8 cellular contexts compared by ENCODE assay signal in the genomic region with DNA sequence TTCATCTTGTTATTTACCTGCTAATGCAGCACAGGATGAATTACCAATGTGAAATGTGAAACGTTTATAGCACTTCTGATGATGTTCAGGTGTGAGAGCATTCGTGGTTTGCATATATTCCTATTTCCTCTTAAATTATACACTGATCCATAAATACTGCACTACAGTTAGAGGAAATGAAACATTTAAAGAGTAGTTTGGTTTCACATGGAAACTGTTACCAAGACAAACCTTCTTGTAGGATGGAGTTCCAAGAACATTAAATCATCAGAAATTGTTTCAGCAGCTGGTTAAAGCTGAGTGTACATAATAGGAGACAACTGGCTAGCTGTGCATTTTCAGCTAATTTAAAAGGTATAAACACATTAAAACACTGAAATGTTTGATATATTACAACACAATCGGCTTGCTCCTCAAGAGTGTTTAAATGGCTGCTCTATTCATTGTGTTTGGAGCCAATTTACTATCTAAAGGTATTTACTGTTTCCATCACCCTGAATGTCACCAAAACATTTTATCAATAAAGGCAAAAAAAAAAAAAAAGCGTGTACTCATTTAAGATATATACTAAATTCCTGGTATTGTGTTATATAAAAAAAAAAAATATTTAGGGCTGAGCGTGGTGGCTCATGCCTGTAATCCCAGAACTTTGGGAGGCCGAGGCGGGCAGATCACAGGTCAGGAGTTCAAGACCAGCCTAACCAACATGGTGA.
A peak's percentile ranks its signal among the peaks of the same experiment; 100 is the strongest.
DNase-seq lines count a peak whose midpoint lies in the region; ATAC-seq and TF ChIP-seq lines count a peak whose summit lies in the region.

No MANE protein-coding gene starts in this region.

- H3K36me3 ChIP-seq in transverse colon: no peaks in the 10 kb centered on the region

- no peak for DNase-seq in activated CD8-positive, alpha-beta T cell treated with anti-CD3 and anti-CD28 coated beads for 36 hours
- DNase-seq in activated CD8-positive, alpha-beta T cell treated with anti-CD3 and anti-CD28 coated beads, Interleukin-2, amount 10 ng/mL, durations not matched to agents 7 days and 5 days: no peak
- DNase-seq in stimulated activated naive CD8-positive, alpha-beta T cell treated with anti-CD3 and anti-CD28 coated beads, Interleukin-15, amount 100 ng/mL, for 72 hours: no peak
- DNase-seq in substantia nigra (lab: John Stamatoyannopoulos, UW): no peak
- DNase-seq in transverse colon: no peak

- WGBS in transverse colon (ENCODE audit: low coverage in 1 of 2), 2 donors: 36 to 64% methylated on average over 4 to 7 of the region's 7 CpGs

- peak; percentile 81 for ATAC-seq in activated CD8-positive, alpha-beta T cell treated with anti-CD3 and anti-CD28 coated beads for 36 hours
- no peak for ATAC-seq in activated CD8-positive, alpha-beta T cell treated with anti-CD3 and anti-CD28 coated beads, Interleukin-2, amount 10 ng/mL, durations not matched to agents 7 days and 5 days
- ATAC-seq in HG03521 (IDR thresholded peaks at IDR 0.05; ENCODE audit: unreplicated experiment) (peak; percentile 63), HG02884 (IDR thresholded peaks at IDR 0.05; ENCODE audit: unreplicated experiment) (no peak)
- ATAC-seq in stimulated activated naive CD8-positive, alpha-beta T cell treated with anti-CD3 and anti-CD28 coated beads, Interleukin-15, amount 100 ng/mL, for 72 hours: peak; percentile 75

- H3K27ac ChIP-seq in substantia nigra (ENCODE audit: low read depth, low read length, poor library complexity, severe bottlenecking): no peak overlapping the region
- peak overlapping the region in 1 of 4 donors; percentile 4 for H3K27ac ChIP-seq in transverse colon

- in situ Hi-C loops in transverse colon (cut with MboI; ENCODE audit: low pct_ligation_motif_present in 1 of 4, low pct_unique_long_range_greater_than_20kb in 1 of 4, low sequenced_read_pairs in 3 of 4): no loop called here

- CTCF ChIA-PET in activated CD8-positive, alpha-beta T cell treated with anti-CD3 and anti-CD28 coated beads for 36 hours (lab: Charles Lee): interaction anchor here (1.1 kb wide), 1 partner anchor 40 kb away, joined by 3 read pairs; no protein-coding TSS in a partner anchor
- CTCF ChIA-PET in activated CD8-positive, alpha-beta T cell treated with anti-CD3 and anti-CD28 coated beads, Interleukin-2, amount 10 ng/mL, durations not matched to agents 7 days and 5 days (lab: Charles Lee): no interaction called here

- no peaks in the 10 kb centered on the region for H3K9me3 ChIP-seq in transverse colon

- H3K36me3 Mint-ChIP-seq in activated CD8-positive, alpha-beta T cell treated with anti-CD3 and anti-CD28 coated beads for 36 hours (ENCODE audit: low read depth): peaks cover 31% of the 10 kb centered on the region
- peaks cover 22% of the 10 kb centered on the region for H3K36me3 Mint-ChIP-seq in activated CD8-positive, alpha-beta T cell treated with anti-CD3 and anti-CD28 coated beads, Interleukin-2, amount 10 ng/mL, durations not matched to agents 7 days and 5 days (ENCODE audit: low read depth)
- H3K36me3 Mint-ChIP-seq in dendritic cell treated with granulocyte-macrophage colony-stimulating factor and Interleukin-4, amounts not matched to agents 40 ng/mL and 50 ng/mL, for 4 days (ENCODE audit: low read depth): peaks cover 30% of the 10 kb centered on the region

- intact Hi-C loops in activated CD8-positive, alpha-beta T cell treated with anti-CD3 and anti-CD28 coated beads for 36 hours (cut with micrococcal nuclease): no loop called here
- intact Hi-C loops in dendritic cell treated with granulocyte-macrophage colony-stimulating factor and Interleukin-4, amounts not matched to agents 40 ng/mL and 50 ng/mL, for 4 days (cut with micrococcal nuclease): loop anchor here (10.0 kb wide), 1 partner anchor 115 kb away; no protein-coding TSS in a partner anchor
- intact Hi-C loops in transverse colon (cut with DNase I; ENCODE audit: low total_unique reads): no loop called here

- H3K27me3 ChIP-seq in transverse colon: no peaks in the 10 kb centered on the region

- TF ChIP-seq CTCF in activated CD8-positive, alpha-beta T cell treated with anti-CD3 and anti-CD28 coated beads for 36 hours (IDR thresholded peaks at IDR 0.05): no peak
- TF ChIP-seq CTCF in transverse colon (IDR thresholded peaks at IDR 0.05): no peak

- H3K4me1 Mint-ChIP-seq in activated CD8-positive, alpha-beta T cell treated with anti-CD3 and anti-CD28 coated beads for 36 hours (ENCODE audit: low read depth): peaks cover 21% of the 10 kb centered on the region
- H3K4me1 Mint-ChIP-seq in activated CD8-positive, alpha-beta T cell treated with anti-CD3 and anti-CD28 coated beads, Interleukin-2, amount 10 ng/mL, durations not matched to agents 7 days and 5 days (ENCODE audit: low read depth): peaks cover 19% of the 10 kb centered on the region
- peaks cover 30% of the 10 kb centered on the region for H3K4me1 Mint-ChIP-seq in dendritic cell treated with granulocyte-macrophage colony-stimulating factor and Interleukin-4, amounts not matched to agents 40 ng/mL and 50 ng/mL, for 4 days (ENCODE audit: low read depth)
- peaks cover 38% of the 10 kb centered on the region for H3K4me1 Mint-ChIP-seq in stimulated activated naive CD8-positive, alpha-beta T cell treated with anti-CD3 and anti-CD28 coated beads, Interleukin-15, amount 100 ng/mL, for 72 hours

- TF ChIP-seq POLR2A in transverse colon (IDR thresholded peaks at IDR 0.05): no peak

- H3K4me1 ChIP-seq in transverse colon: peaks cover 0 to 10% (median 1%) of the 10 kb centered on the region in 4 donors

- no peaks in the 10 kb centered on the region for H3K9me3 Mint-ChIP-seq in activated CD8-positive, alpha-beta T cell treated with anti-CD3 and anti-CD28 coated beads for 36 hours
- H3K9me3 Mint-ChIP-seq in activated CD8-positive, alpha-beta T cell treated with anti-CD3 and anti-CD28 coated beads, Interleukin-2, amount 10 ng/mL, durations not matched to agents 7 days and 5 days (ENCODE audit: insufficient read depth): no peaks in the 10 kb centered on the region
- no peaks in the 10 kb centered on the region for H3K9me3 Mint-ChIP-seq in dendritic cell treated with granulocyte-macrophage colony-stimulating factor and Interleukin-4, amounts not matched to agents 40 ng/mL and 50 ng/mL, for 4 days
- H3K9me3 Mint-ChIP-seq in stimulated activated naive CD8-positive, alpha-beta T cell treated with anti-CD3 and anti-CD28 coated beads, Interleukin-15, amount 100 ng/mL, for 72 hours: no peaks in the 10 kb centered on the region

- H3K4me3 Mint-ChIP-seq in activated CD8-positive, alpha-beta T cell treated with anti-CD3 and anti-CD28 coated beads for 36 hours: no peak overlapping the region
- H3K4me3 Mint-ChIP-seq in activated CD8-positive, alpha-beta T cell treated with anti-CD3 and anti-CD28 coated beads, Interleukin-2, amount 10 ng/mL, durations not matched to agents 7 days and 5 days: no peak overlapping the region
- H3K4me3 Mint-ChIP-seq in dendritic cell treated with granulocyte-macrophage colony-stimulating factor and Interleukin-4, amounts not matched to agents 40 ng/mL and 50 ng/mL, for 4 days: no peak overlapping the region
- peak overlapping the region; percentile 38 to 53 for H3K4me3 Mint-ChIP-seq in stimulated activated naive CD8-positive, alpha-beta T cell treated with anti-CD3 and anti-CD28 coated beads, Interleukin-15, amount 100 ng/mL, for 72 hours

- TF ChIP-seq EP300 in transverse colon (IDR thresholded peaks at IDR 0.05; ENCODE audit: low read depth): no peak

- POLR2A ChIA-PET in activated CD8-positive, alpha-beta T cell treated with anti-CD3 and anti-CD28 coated beads for 36 hours (lab: Charles Lee): no interaction called here
- POLR2A ChIA-PET in activated CD8-positive, alpha-beta T cell treated with anti-CD3 and anti-CD28 coated beads, Interleukin-2, amount 10 ng/mL, durations not matched to agents 7 days and 5 days (lab: Charles Lee): no interaction called here

- no peak overlapping the region for H3K4me3 ChIP-seq in transverse colon

- no peak overlapping the region for H3K27ac Mint-ChIP-seq in activated CD8-positive, alpha-beta T cell treated with anti-CD3 and anti-CD28 coated beads for 36 hours
- H3K27ac Mint-ChIP-seq in activated CD8-positive, alpha-beta T cell treated with anti-CD3 and anti-CD28 coated beads, Interleukin-2, amount 10 ng/mL, durations not matched to agents 7 days and 5 days: no peak overlapping the region
- peak overlapping the region; percentile 79 for H3K27ac Mint-ChIP-seq in dendritic cell treated with granulocyte-macrophage colony-stimulating factor and Interleukin-4, amounts not matched to agents 40 ng/mL and 50 ng/mL, for 4 days
- H3K27ac Mint-ChIP-seq in stimulated activated naive CD8-positive, alpha-beta T cell treated with anti-CD3 and anti-CD28 coated beads, Interleukin-15, amount 100 ng/mL, for 72 hours: peak overlapping the region; percentile 72 to 88

- H3K27me3 Mint-ChIP-seq in activated CD8-positive, alpha-beta T cell treated with anti-CD3 and anti-CD28 coated beads for 36 hours: no peaks in the 10 kb centered on the region
- no peaks in the 10 kb centered on the region for H3K27me3 Mint-ChIP-seq in activated CD8-positive, alpha-beta T cell treated with anti-CD3 and anti-CD28 coated beads, Interleukin-2, amount 10 ng/mL, durations not matched to agents 7 days and 5 days (ENCODE audit: low read depth)
- H3K27me3 Mint-ChIP-seq in dendritic cell treated with granulocyte-macrophage colony-stimulating factor and Interleukin-4, amounts not matched to agents 40 ng/mL and 50 ng/mL, for 4 days: no peaks in the 10 kb centered on the region
- no peaks in the 10 kb centered on the region for H3K27me3 Mint-ChIP-seq in stimulated activated naive CD8-positive, alpha-beta T cell treated with anti-CD3 and anti-CD28 coated beads, Interleukin-15, amount 100 ng/mL, for 72 hours

Comparison
In these comparisons a context has a peak if more than half of its experiments do, and no peak if none do; other contexts are left out.
1. ATAC-seq: peak in activated CD8-positive, alpha-beta T cell treated with anti-CD3 and anti-CD28 coated beads for 36 hours (single experiment), HG03521 (single experiment) and stimulated activated naive CD8-positive, alpha-beta T cell treated with anti-CD3 and anti-CD28 coated beads, Interleukin-15, amount 100 ng/mL, for 72 hours (single experiment); none in activated CD8-positive, alpha-beta T cell treated with anti-CD3 and anti-CD28 coated beads, Interleukin-2, amount 10 ng/mL, durations not matched to agents 7 days and 5 days (single experiment) and HG02884 (single experiment).
2. H3K27ac Mint-ChIP-seq: peak in dendritic cell treated with granulocyte-macrophage colony-stimulating factor and Interleukin-4, amounts not matched to agents 40 ng/mL and 50 ng/mL, for 4 days (single experiment) and stimulated activated naive CD8-positive, alpha-beta T cell treated with anti-CD3 and anti-CD28 coated beads, Interleukin-15, amount 100 ng/mL, for 72 hours (2 of 2); none in activated CD8-positive, alpha-beta T cell treated with anti-CD3 and anti-CD28 coated beads for 36 hours (single experiment) and activated CD8-positive, alpha-beta T cell treated with anti-CD3 and anti-CD28 coated beads, Interleukin-2, amount 10 ng/mL, durations not matched to agents 7 days and 5 days (single experiment).
3. H3K4me3 Mint-ChIP-seq: peak in stimulated activated naive CD8-positive, alpha-beta T cell treated with anti-CD3 and anti-CD28 coated beads, Interleukin-15, amount 100 ng/mL, for 72 hours (2 of 2); none in activated CD8-positive, alpha-beta T cell treated with anti-CD3 and anti-CD28 coated beads for 36 hours (single experiment), activated CD8-positive, alpha-beta T cell treated with anti-CD3 and anti-CD28 coated beads, Interleukin-2, amount 10 ng/mL, durations not matched to agents 7 days and 5 days (single experiment) and dendritic cell treated with granulocyte-macrophage colony-stimulating factor and Interleukin-4, amounts not matched to agents 40 ng/mL and 50 ng/mL, for 4 days (single experiment).